10 cellular contexts compared by ENCODE assay signal in the genomic region with DNA sequence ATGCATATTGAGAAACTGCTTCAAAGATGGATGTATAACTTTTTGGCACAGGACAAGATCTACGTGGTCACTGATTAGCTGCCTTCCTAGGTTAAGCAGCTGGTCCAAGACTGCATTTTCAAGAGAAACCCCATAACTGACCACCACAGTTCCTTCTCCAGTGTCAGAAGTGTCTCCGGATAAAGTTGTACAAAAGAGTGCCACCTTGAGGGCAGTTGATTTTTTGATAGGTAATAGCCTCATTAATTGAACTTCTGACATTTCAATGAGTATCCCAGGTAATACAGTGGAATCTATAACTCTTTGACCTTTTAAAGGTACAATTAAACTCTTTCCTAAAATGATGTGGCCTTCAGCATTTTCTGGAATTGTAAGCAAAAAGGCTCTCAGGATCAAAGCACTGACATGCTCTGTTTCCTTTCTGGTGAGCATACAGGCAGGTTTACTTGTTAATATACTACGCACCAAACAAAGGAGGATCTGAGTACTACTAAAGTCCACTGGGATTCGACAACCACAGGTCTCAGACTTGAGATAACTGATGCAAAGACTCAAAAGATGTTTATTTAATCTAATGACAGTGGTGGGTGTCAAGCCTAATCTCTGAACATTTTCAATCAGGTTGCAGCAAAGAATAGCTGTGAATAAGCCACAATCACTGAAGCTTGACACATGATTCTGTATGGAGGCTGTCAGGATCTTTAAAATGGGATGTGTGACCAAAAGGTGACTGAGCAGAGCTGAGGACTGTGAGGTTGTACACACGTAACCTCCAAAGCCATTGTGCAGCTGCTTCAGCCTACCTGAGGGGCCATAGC. TPM values are rescaled to one million over a fixed set of nuclear protein-coding genes. Genes with fewer than 3 reads are reported as not detected.
DNase-seq lines count a peak whose midpoint lies in the region; ATAC-seq and TF ChIP-seq lines count a peak whose summit lies in the region.
"Had no signal": no experiment of that assay in that cellular context is flagged by ENCODE, and none has a peak within 500 bp of the region (broad histone marks: within the 10 kb centered on the region; RNA-seq: fewer than 3 reads in every experiment).

No MANE protein-coding gene starts in this region.

- TF ChIP-seq CTCF in left ventricle myocardium inferior (IDR thresholded peaks at IDR 0.05; ENCODE audit: borderline replicate concordance) (peak; percentile 10), choroid plexus epithelial cell (conservative IDR thresholded peaks at IDR 0.05; ENCODE audit: low read depth, low read length) (peak; percentile 44)

- H3K36me3 ChIP-seq in left ventricle myocardium inferior = peaks cover 10% of the 10 kb centered on the region

- H3K9me3 ChIP-seq in left ventricle myocardium inferior (replicated peaks) = no peaks in the 10 kb centered on the region
- H3K9me3 ChIP-seq: adrenal gland had no signal

- DNase-seq in left ventricle myocardium inferior (no peak), Right ventricle myocardium inferior (ENCODE audit: missing footprints) (no peak), LHCN-M2 (ENCODE audit: low read depth) (peak; percentile 25), choroid plexus epithelial cell (ENCODE audit: low read depth) (peak; percentile 36), C1 segment of cervical spinal cord (lab: John Stamatoyannopoulos, UW) (no peak), HK-2 (ENCODE audit: unreplicated experiment) (no peak), NCI-H146 treated with DMSO at 0.1 percent for 48 hours (lab: John Stamatoyannopoulos, UW; ENCODE audit: unreplicated experiment) (no peak)
- DNase-seq: activated CD4-positive, alpha-beta T cell treated with anti-CD3 and anti-CD28 coated beads for 36 hours; adrenal gland had no signal

- intact Hi-C loops in left ventricle myocardium inferior (cut with micrococcal nuclease) (no loop called here), Right ventricle myocardium inferior (cut with DNase I) (no loop called here)

- ATAC-seq in Right ventricle myocardium inferior (no peak), GM18909 (IDR thresholded peaks at IDR 0.05; ENCODE audit: poor library complexity, unreplicated experiment) (no peak)
- ATAC-seq: activated CD4-positive, alpha-beta T cell treated with anti-CD3 and anti-CD28 coated beads for 36 hours had no signal

- no peak overlapping the region for H3K27ac ChIP-seq in left ventricle myocardium inferior (replicated peaks)
- H3K27ac ChIP-seq: adrenal gland had no signal

- peaks cover 23% of the 10 kb centered on the region for H3K4me1 ChIP-seq in left ventricle myocardium inferior

- no peaks in the 10 kb centered on the region for H3K27me3 ChIP-seq in left ventricle myocardium inferior (ENCODE audit: low read depth)
- H3K27me3 ChIP-seq: adrenal gland had no signal

- H3K4me3 ChIP-seq in left ventricle myocardium inferior = no peak overlapping the region
- no peak overlapping the region for H3K4me3 ChIP-seq in choroid plexus epithelial cell (ENCODE audit: low read depth, low read length)
- H3K4me3 ChIP-seq: adrenal gland had no signal

RNA-seq across cellular contexts. Expression of gene MKKS, which starts 21.2 kb away (rescaled TPM):
- total RNA-seq in left ventricle myocardium inferior (28.3 TPM), Right ventricle myocardium inferior (27.4 TPM), LHCN-M2 (2014; rRNA removed) (10.6 and 12.6 TPM in 2 replicates)
- polyA plus RNA-seq in LHCN-M2 (2012) = 6.1 TPM

RNA-seq across cellular contexts. Expression of gene SLX4IP, which starts 22.3 kb away (rescaled TPM):
- 3.1 TPM for total RNA-seq in left ventricle myocardium inferior
- total RNA-seq in Right ventricle myocardium inferior = 2.8 TPM
- 6.3 and 7.0 TPM in 2 replicates for total RNA-seq in LHCN-M2 (2014; rRNA removed)
- 1.4 TPM for polyA plus RNA-seq in LHCN-M2 (2012)

Comparison
In these comparisons a context has a peak if more than half of its experiments do, and no peak if none do; other contexts are left out.
1. DNase-seq: peak in LHCN-M2 (single experiment) and choroid plexus epithelial cell (single experiment); none in left ventricle myocardium inferior (single experiment), Right ventricle myocardium inferior (single experiment), C1 segment of cervical spinal cord (0 of 14), HK-2 (single experiment) and NCI-H146 treated with DMSO at 0.1 percent for 48 hours (single experiment).